ENCODE assay signal across 8 cellular contexts in the genomic region with DNA sequence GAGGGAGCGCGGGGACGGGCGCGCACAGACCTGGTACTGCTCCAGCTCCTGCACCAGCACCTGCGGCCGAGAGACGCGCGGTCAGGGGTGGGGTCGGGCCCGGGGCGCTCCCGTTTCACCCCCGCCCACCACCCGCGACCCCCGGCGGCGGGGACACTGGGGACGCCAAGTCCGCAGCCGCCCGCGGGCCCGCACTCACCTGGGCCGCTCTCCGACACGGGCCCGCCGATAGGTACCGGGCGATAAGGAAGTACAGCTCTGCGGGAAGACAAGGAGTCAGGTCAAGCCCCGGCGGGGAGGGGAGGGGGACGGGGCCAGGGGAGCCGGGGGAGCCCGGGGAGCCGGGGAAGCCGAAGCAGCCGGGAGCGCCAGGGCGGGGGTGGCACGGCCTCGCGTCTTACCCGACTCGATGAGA. TPM values are rescaled to one million over a fixed set of nuclear protein-coding genes. Genes with fewer than 3 reads are reported as not detected.
A peak's percentile ranks its signal among the peaks of the same experiment; 100 is the strongest.
DNase-seq lines count a peak whose midpoint lies in the region; ATAC-seq and TF ChIP-seq lines count a peak whose summit lies in the region.

No MANE protein-coding gene starts in this region.

- POLR2A ChIA-PET in CD8-positive, alpha-beta memory T cell (lab: Charles Lee) = interaction anchor here (0.7 to 5.0 kb wide), 6 partner anchors 15 to 546 kb away, joined by 3 to 88 read pairs (median 10); partner anchors contain the start of genes HMGN1 and PSMG1

- no peaks in the 10 kb centered on the region for H3K27me3 ChIP-seq in CD8-positive, alpha-beta memory T cell (ENCODE audit: insufficient read depth, low read length, poor library complexity, severe bottlenecking)
- H3K27me3 ChIP-seq in left ventricle myocardium inferior (ENCODE audit: low read depth) = no peaks in the 10 kb centered on the region

- H3K4me1 Mint-ChIP-seq in CD8-positive, alpha-beta memory T cell = peaks cover 35 to 55% (median 47%) of the 10 kb centered on the region in 3 donors

- no peak for TF ChIP-seq CTCF in left ventricle myocardium inferior (IDR thresholded peaks at IDR 0.05; ENCODE audit: borderline replicate concordance)

- peaks cover 0 to 5% of the 10 kb centered on the region in 2 donors for H3K27me3 Mint-ChIP-seq in CD8-positive, alpha-beta memory T cell

- peak overlapping the region in 2 of 8 donors; percentile 85 to 97 for H3K27ac Mint-ChIP-seq in CD8-positive, alpha-beta memory T cell

- CTCF ChIA-PET in CD8-positive, alpha-beta memory T cell (lab: Charles Lee) = interaction anchor here (1.4 to 3.8 kb wide), 3 partner anchors 35 to 129 kb away, joined by 5 to 30 read pairs (median 11); partner anchors contain the start of genes HMGN1 and PSMG1

- H3K36me3 ChIP-seq in CD8-positive, alpha-beta memory T cell (ENCODE audit: insufficient read depth, low read length) = peaks cover 12% of the 10 kb centered on the region
- peaks cover 30% of the 10 kb centered on the region for H3K36me3 ChIP-seq in left ventricle myocardium inferior

- peak overlapping the region; percentile 71 for H3K4me3 ChIP-seq in CD8-positive, alpha-beta memory T cell (ENCODE audit: low read length)
- peak overlapping the region; percentile 73 for H3K4me3 ChIP-seq in Jurkat, Clone E6-1 (ENCODE audit: low read length)
- peak overlapping the region; percentile 91 for H3K4me3 ChIP-seq in left ventricle myocardium inferior

- DNase-seq in CD8-positive, alpha-beta memory T cell = peak in 2 of 5 donors; percentile 7 to 60
- DNase-seq in Jurkat, Clone E6-1 (ENCODE audit: low read depth, low spot score) = no peak
- DNase-seq in activated gamma-delta T cell (lab: John Stamatoyannopoulos, UW) = peak; percentile 30
- DNase-seq in left ventricle myocardium inferior = no peak
- peak; percentile 68 for DNase-seq in sciatic nerve (ENCODE audit: low spot score)
- DNase-seq in kidney glomerular epithelial cell (lab: John Stamatoyannopoulos, UW) = no peak

- H3K4me1 ChIP-seq in CD8-positive, alpha-beta memory T cell (ENCODE audit: insufficient read depth, low read length) = peaks cover 19% of the 10 kb centered on the region
- peaks cover 51% of the 10 kb centered on the region for H3K4me1 ChIP-seq in left ventricle myocardium inferior

- H3K36me3 Mint-ChIP-seq in CD8-positive, alpha-beta memory T cell = peaks cover 0 to 39% (median 6%) of the 10 kb centered on the region in 3 donors

- peak overlapping the region; percentile 78 for H3K27ac ChIP-seq in CD8-positive, alpha-beta memory T cell (ENCODE audit: low read depth, low read length)
- H3K27ac ChIP-seq in left ventricle myocardium inferior (replicated peaks) = peak overlapping the region; percentile 100

- intact Hi-C loops in left ventricle myocardium inferior (cut with micrococcal nuclease) (no loop called here), sciatic nerve (cut with DNase I) (no loop called here)

- H3K4me3 Mint-ChIP-seq in CD8-positive, alpha-beta memory T cell = peak overlapping the region; percentile 85 to 98 (median 92)

- peaks cover 0 to 2% (median 0%) of the 10 kb centered on the region in 5 donors for H3K9me3 Mint-ChIP-seq in CD8-positive, alpha-beta memory T cell

- ATAC-seq in GM19467 (IDR thresholded peaks at IDR 0.05; ENCODE audit: unreplicated experiment) = peak; percentile 8
- no peak for ATAC-seq in sciatic nerve
- ATAC-seq in HG03108 (IDR thresholded peaks at IDR 0.05; ENCODE audit: unreplicated experiment) = no peak

- H3K9me3 ChIP-seq in CD8-positive, alpha-beta memory T cell (ENCODE audit: low read length) = no peaks in the 10 kb centered on the region
- H3K9me3 ChIP-seq in left ventricle myocardium inferior (replicated peaks) = no peaks in the 10 kb centered on the region

RNA-seq across cellular contexts. Expression of gene BRWD1, which starts 0.4 kb away (rescaled TPM):
- total RNA-seq in CD8-positive, alpha-beta memory T cell = 10 to 100 TPM; 23.5 to 25.8 TPM
- polyA plus RNA-seq in CD8-positive, alpha-beta memory T cell = 37.3 TPM
- 21.2 TPM for polyA plus RNA-seq in Jurkat, Clone E6-1 (2012; ENCODE audit: insufficient read depth, insufficient read length)
- total RNA-seq in left ventricle myocardium inferior (34.9 TPM), sciatic nerve (71.6 TPM)

RNA-seq across cellular contexts. Expression of gene HMGN1, which starts 35.8 kb away (rescaled TPM):
- total RNA-seq in CD8-positive, alpha-beta memory T cell = 100 to 1,000 TPM; 420 to 421 TPM
- polyA plus RNA-seq in CD8-positive, alpha-beta memory T cell = 201 TPM
- polyA plus RNA-seq in Jurkat, Clone E6-1 (2012; ENCODE audit: insufficient read depth, insufficient read length) = 649 TPM
- total RNA-seq in left ventricle myocardium inferior (64.5 TPM), sciatic nerve (116 TPM)

Comparison
In these comparisons a context has a peak if more than half of its experiments do, and no peak if none do; other contexts are left out.
1. DNase-seq: peak in activated gamma-delta T cell (single experiment) and sciatic nerve (single experiment); none in Jurkat, Clone E6-1 (single experiment), left ventricle myocardium inferior (single experiment) and kidney glomerular epithelial cell (single experiment).
2. Peak in every context shown above with its lines, with median percentiles within 50 percentile points of each other: H3K4me3 ChIP-seq.